ENCODE assay signal across 25 cellular contexts in genomic region chr10:30560326-30560725, GRCh38.
DNase-seq lines count a peak whose midpoint lies in the region; ATAC-seq, FAIRE-seq and TF ChIP-seq lines count a peak whose summit lies in the region.
"Had no signal": no experiment of that assay in that cellular context is flagged by ENCODE, and none has a peak within 500 bp of the region (broad histone marks: within the 10 kb centered on the region; RNA-seq: fewer than 3 reads in every experiment).

No MANE protein-coding gene starts in this region.

- no peak overlapping the region for H3K18ac ChIP-seq in IMR-90 (ENCODE audit: low read depth, low read length)
- no peak overlapping the region for H3K18ac ChIP-seq in H1 (ENCODE audit: extremely low read depth, low read length)

- no peak for TF ChIP-seq EP300 in A549 (IDR thresholded peaks at IDR 0.05)
- no peak for TF ChIP-seq EP300 in H1 (IDR thresholded peaks at IDR 0.05; ENCODE audit: borderline replicate concordance in 1 of 2, low read depth in 2 of 2, low read length in 2 of 2)

- H2AFZ ChIP-seq in IMR-90 (replicated peaks; ENCODE audit: low read length, poor library complexity) (no peak overlapping the region), H1 (ENCODE audit: low read length) (no peak overlapping the region)

- TF ChIP-seq RAD21 in A549 (conservative IDR thresholded peaks at IDR 0.05 in 1 of 2, IDR thresholded peaks at IDR 0.05 in 1 of 2) (no peak), IMR-90 (IDR thresholded peaks at IDR 0.05; ENCODE audit: low read length) (no peak), H1 (IDR thresholded peaks at IDR 0.05 in 1 of 2, conservative IDR thresholded peaks at IDR 0.05 in 1 of 2; ENCODE audit: low read depth in 2 of 2, low read length in 2 of 2) (no peak)

- no peak overlapping the region for H3K56ac ChIP-seq in IMR-90 (ENCODE audit: extremely low read depth, insufficient read depth, low read length)
- H3K56ac ChIP-seq in H1 (replicated peaks; ENCODE audit: insufficient read length, low read depth, low read length), result no peak overlapping the region

- CTCF ChIA-PET in A549 (lab: Yijun Ruan, JAX), result interaction anchor here (1.0 to 5.0 kb wide), 3 partner anchors 15 to 31 kb away, joined by 3 to 32 read pairs (median 7); no protein-coding TSS in a partner anchor
- CTCF ChIA-PET in IMR-90 (lab: Yijun Ruan, JAX), result interaction anchor here (0.6 kb wide), 1 partner anchor 233 kb away, joined by 3 read pairs; no protein-coding TSS in a partner anchor
- CTCF ChIA-PET in H1 (lab: Charles Lee; ENCODE audit: partially characterized antibody), result interaction anchor here (1.2 to 3.7 kb wide), 2 partner anchors 21 to 31 kb away, joined by 5 to 19 read pairs; no protein-coding TSS in a partner anchor

- H3K27me3 Mint-ChIP-seq in CD14-positive monocyte (ENCODE audit: low read depth in 3 of 3), result peaks cover 0 to 2% (median 0%) of the 10 kb centered on the region in 3 donors

- H3K9ac ChIP-seq in IMR-90 (ENCODE audit: low read depth, low read length), result no peak overlapping the region
- no peak overlapping the region for H3K9ac ChIP-seq in H1 (replicated peaks in 1 of 4; ENCODE audit: extremely low read depth in 1 of 4, low read depth in 3 of 4, low read length in 3 of 4)
- H3K9ac ChIP-seq: BLaER1 treated with 17β-estradiol and CSF1 and Interleukin-3, amounts not matched to agents 10 nM and 100 nM had no signal

- H3K23me2 ChIP-seq in H1 (ENCODE audit: low read depth, low read length), result no peaks in the 10 kb centered on the region

- no peak overlapping the region for H4K8ac ChIP-seq in IMR-90 (ENCODE audit: low read depth in 2 of 2, low read length in 2 of 2)
- no peak overlapping the region for H4K8ac ChIP-seq in H1 (ENCODE audit: extremely low read depth, insufficient read depth, low read length)

- no peaks in the 10 kb centered on the region for H3K36me3 Mint-ChIP-seq in CD14-positive monocyte
- H3K36me3 Mint-ChIP-seq: CD4-positive, alpha-beta memory T cell; CD4-positive, CD25-positive, alpha-beta regulatory T cell; CD8-positive, alpha-beta memory T cell had no signal

- H2BK20ac ChIP-seq in IMR-90 (ENCODE audit: low read depth, low read length) (no peak overlapping the region), H1 (ENCODE audit: low read length) (no peak overlapping the region)

- TF ChIP-seq POLR2A in A549 (IDR thresholded peaks at IDR 0.05; ENCODE audit: low read length) (no peak), IMR-90 (IDR thresholded peaks at IDR 0.05; ENCODE audit: low read depth, low read length) (no peak), H1 (IDR thresholded peaks at IDR 0.05; ENCODE audit: control extremely low read depth in 1 of 2, low read depth in 2 of 2, low read length in 2 of 2) (no peak)

- H3K4me1 Mint-ChIP-seq in CD14-positive monocyte, result peaks cover 46% of the 10 kb centered on the region
- H3K4me1 Mint-ChIP-seq: B cell; CD4-positive, alpha-beta memory T cell; CD4-positive, CD25-positive, alpha-beta regulatory T cell; CD8-positive, alpha-beta memory T cell had no signal

- H3K9me3 ChIP-seq in A549 (peaks cover 2% of the 10 kb centered on the region; the same call in 1 of the 3 replicates), IMR-90 (ENCODE audit: control insufficient read depth, insufficient read depth, low read length) (no peaks in the 10 kb centered on the region), H1 (ENCODE audit: insufficient read depth in 2 of 2, low read depth in 1 of 2, low read length in 1 of 2) (no peaks in the 10 kb centered on the region)

- H3K9me1 ChIP-seq in IMR-90 (ENCODE audit: insufficient read depth, low read length), result no peaks in the 10 kb centered on the region

- H4K91ac ChIP-seq in IMR-90 (ENCODE audit: insufficient read depth, low read depth, low read length), result no peak overlapping the region
- no peak overlapping the region for H4K91ac ChIP-seq in H1 (replicated peaks; ENCODE audit: insufficient read length, low read length)

- H2BK12ac ChIP-seq in H1 (ENCODE audit: low read depth, low read length), result no peak overlapping the region

- BruUV-seq in IMR-90 (replicated peaks; lab: Mats Ljungman, UMichigan), result no TSS peak

- H3K9me3 Mint-ChIP-seq in CD14-positive monocyte, result peaks cover 0 to 5% (median 0%) of the 10 kb centered on the region in 7 donors
- H3K9me3 Mint-ChIP-seq: CD4-positive, alpha-beta memory T cell; CD8-positive, alpha-beta memory T cell had no signal

- H4K5ac ChIP-seq in IMR-90 (ENCODE audit: low read depth, low read length) (no peak overlapping the region), H1 (ENCODE audit: insufficient read length, low read depth, low read length) (no peak overlapping the region)

- POLR2A ChIA-PET in A549 (lab: Yijun Ruan, JAX), result interaction anchor here (0.6 kb wide), 1 partner anchor 68 kb away, joined by 3 read pairs; no protein-coding TSS in a partner anchor
- POLR2A ChIA-PET in IMR-90 (lab: Charles Lee; ENCODE audit: unreplicated experiment), result no interaction called here
- POLR2A ChIA-PET in H1 (lab: Charles Lee; ENCODE audit: partially characterized antibody), result no interaction called here

- H3K4me3 ChIP-seq in A549 (no peak overlapping the region), IMR-90 (ENCODE audit: insufficient read depth, low read depth, low read length) (no peak overlapping the region), H1 (ENCODE audit: extremely low read depth in 1 of 4, insufficient read depth in 2 of 4, low read depth in 3 of 4, low read length in 4 of 4) (no peak overlapping the region)
- H3K4me3 ChIP-seq: BLaER1 treated with 17β-estradiol and CSF1 and Interleukin-3, amounts not matched to agents 10 nM and 100 nM; GM12878 had no signal

- no peak overlapping the region for H2BK15ac ChIP-seq in IMR-90 (ENCODE audit: low read depth, low read length)
- H2BK15ac ChIP-seq in H1 (ENCODE audit: low read length), result no peak overlapping the region

- intact Hi-C loops in IMR-90 (cut with micrococcal nuclease) (no loop called here), CD14-positive monocyte (cut with micrococcal nuclease) (no loop called here)

- no peak overlapping the region for H2BK120ac ChIP-seq in IMR-90 (ENCODE audit: low read depth, low read length)
- H2BK120ac ChIP-seq in H1 (replicated peaks; ENCODE audit: low read depth, low read length), result no peak overlapping the region

- dilution Hi-C loops in IMR-90 (cut with HindIII; ENCODE audit: low sequenced_read_pairs, unreplicated experiment), result no loop called here

- H3K14ac ChIP-seq in IMR-90 (replicated peaks; ENCODE audit: low read depth, low read length) (no peak overlapping the region), H1 (ENCODE audit: insufficient read length) (no peak overlapping the region)

- H3K27ac ChIP-seq in A549, result peak overlapping the region in 1 of 2 experiments; percentile 87; a peak in 4 of 6 replicates
- H3K27ac ChIP-seq in IMR-90 (ENCODE audit: insufficient read depth, low read length), result no peak overlapping the region
- H3K27ac ChIP-seq in H1 (ENCODE audit: low read depth, low read length), result no peak overlapping the region
- no peak overlapping the region for H3K27ac ChIP-seq in substantia nigra (ENCODE audit: low read depth, low read length, poor library complexity, severe bottlenecking)
- H3K27ac ChIP-seq: BLaER1 treated with 17β-estradiol and CSF1 and Interleukin-3, amounts not matched to agents 10 nM and 100 nM; C4-2B had no signal

- no peak overlapping the region for H3K4me2 ChIP-seq in A549
- H3K4me2 ChIP-seq in IMR-90 (ENCODE audit: low read depth, low read length), result no peak overlapping the region
- H3K4me2 ChIP-seq in H1 (ENCODE audit: insufficient read depth in 1 of 2, low read depth in 2 of 2, low read length in 2 of 2), result no peak overlapping the region
- H3K4me2 ChIP-seq: BLaER1 treated with 17β-estradiol and CSF1 and Interleukin-3, amounts not matched to agents 10 nM and 100 nM had no signal

- TF ChIP-seq CTCF in A549 (IDR thresholded peaks at IDR 0.05) (no peak), IMR-90 (conservative IDR thresholded peaks at IDR 0.05; ENCODE audit: low read depth, low read length) (no peak), H1 (IDR thresholded peaks at IDR 0.05; ENCODE audit: control extremely low read depth in 1 of 3, insufficient read depth in 1 of 3, low read depth in 1 of 3, low read length in 3 of 3) (no peak), CD14-positive monocyte (IDR thresholded peaks at IDR 0.05) (no peak)

- FAIRE-seq in A549 (lab: Jason Lieb, UNC) (no peak), H1 (lab: Jason Lieb, UNC) (no peak)
- FAIRE-seq: A204.1, GM12878, GM12892, GM18507 had no signal

- in situ Hi-C loops in IMR-90 (cut with MboI; ENCODE audit: low sequenced_read_pairs), result no loop called here

- 80% methylated on average over 2 of the region's 2 CpGs for whole genome bisulfite sequencing in A549 (ENCODE audit: missing lambda C conversion rate)
- no CpG with 5 or more reads among the region's 2 CpGs for WGBS in IMR-90 (ENCODE audit: extremely low coverage in 2 of 2, insufficient read length in 1 of 2), 2 experiments
- WGBS in H1 (ENCODE audit: extremely low coverage in 1 of 2, insufficient coverage in 1 of 2, insufficient read length in 1 of 2, insufficient replicate concordance in 2 of 2, low coverage in 1 of 2, low lambda C conversion rate in 2 of 2, missing lambda C conversion rate in 1 of 2), 2 experiments, result 93% methylated on average over 2 of the region's 2 CpGs; no CpG with 5 or more reads in 1 of the 2 experiments

- H3K23ac ChIP-seq in IMR-90 (ENCODE audit: low read depth, low read length) (no peak overlapping the region), H1 (ENCODE audit: insufficient read length) (no peak overlapping the region)

- no peak overlapping the region for H3K4ac ChIP-seq in IMR-90 (ENCODE audit: low read depth, low read length)
- H3K4ac ChIP-seq in H1 (replicated peaks; ENCODE audit: insufficient read length, low read depth, low read length), result no peak overlapping the region

- no peak overlapping the region for H3K4me3 Mint-ChIP-seq in CD14-positive monocyte
- H3K4me3 Mint-ChIP-seq: B cell; CD4-positive, CD25-positive, alpha-beta regulatory T cell; CD8-positive, alpha-beta memory T cell had no signal

- H4K20me1 ChIP-seq in IMR-90 (ENCODE audit: insufficient read depth, low read length) (no peaks in the 10 kb centered on the region), H1 (replicated peaks in 1 of 2; ENCODE audit: control insufficient read depth in 1 of 2, insufficient read depth in 2 of 2, low read length in 2 of 2) (no peaks in the 10 kb centered on the region)
- H4K20me1 ChIP-seq: BLaER1 treated with 17β-estradiol and CSF1 and Interleukin-3, amounts not matched to agents 10 nM and 100 nM had no signal

- H2AK9ac ChIP-seq in IMR-90 (replicated peaks; ENCODE audit: low read depth, low read length, poor library complexity), result no peak overlapping the region

- H3K4me1 ChIP-seq in A549 (peaks cover 20% of the 10 kb centered on the region), IMR-90 (ENCODE audit: control insufficient read depth, insufficient read depth, low read length) (no peaks in the 10 kb centered on the region), H1 (replicated peaks in 1 of 4; ENCODE audit: control insufficient read depth in 3 of 4, insufficient read depth in 4 of 4, low read length in 3 of 4) (peaks cover 0 to 3% (median 0%) of the 10 kb centered on the region in 4 experiments; a peak in 2 of 7 replicates)

- H3K27me3 ChIP-seq in IMR-90 (ENCODE audit: control insufficient read depth, insufficient read depth, low read length), result peaks cover 13% of the 10 kb centered on the region
- no peaks in the 10 kb centered on the region for H3K27me3 ChIP-seq in H1 (replicated peaks in 1 of 4; ENCODE audit: control insufficient read depth in 3 of 4, extremely low read depth in 1 of 4, insufficient read depth in 3 of 4, low read length in 3 of 4)
- H3K27me3 ChIP-seq: BLaER1 treated with 17β-estradiol and CSF1 and Interleukin-3, amounts not matched to agents 10 nM and 100 nM had no signal

- no peaks in the 10 kb centered on the region for H3K36me3 ChIP-seq in IMR-90 (ENCODE audit: control insufficient read depth, insufficient read depth, low read length)
- H3K36me3 ChIP-seq in H1 (ENCODE audit: control insufficient read depth in 2 of 4, insufficient read depth in 4 of 4, low read length in 3 of 4), result no peaks in the 10 kb centered on the region
- H3K36me3 ChIP-seq: BLaER1 treated with 17β-estradiol and CSF1 and Interleukin-3, amounts not matched to agents 10 nM and 100 nM had no signal

- no peaks in the 10 kb centered on the region for H3K79me2 ChIP-seq in H1 (ENCODE audit: control insufficient read depth in 1 of 2, insufficient read depth in 2 of 2, low read length in 2 of 2)

- DNase-seq in A549 (ENCODE audit: low read depth in 1 of 2, low spot score in 1 of 2) (no peak), IMR-90 (no peak), H1 (ENCODE audit: low read depth in 1 of 2, low spot score in 2 of 2) (no peak), substantia nigra (lab: John Stamatoyannopoulos, UW) (no peak), CD14-positive monocyte (ENCODE audit: low spot score) (no peak)
- DNase-seq: 8988T; AML-193; CD4-positive, alpha-beta memory T cell; CD4-positive, CD25-positive, alpha-beta regulatory T cell; CD8-positive, alpha-beta memory T cell; COR-L47; DMS 273 treated with DMSO at 0.1 percent for 48 hours; DMS153; DMS53; DMS79; DND-41; EL; GDM1 had no signal

- no peak overlapping the region for H2AK5ac ChIP-seq in IMR-90 (ENCODE audit: low read depth, low read length)
- H2AK5ac ChIP-seq in H1 (ENCODE audit: low read depth, low read length), result no peak overlapping the region

- H3K27ac Mint-ChIP-seq in CD14-positive monocyte, result peak overlapping the region in 1 of 7 donors; percentile 72
- H3K27ac Mint-ChIP-seq: B cell; CD4-positive, alpha-beta memory T cell; CD8-positive, alpha-beta memory T cell had no signal

- ATAC-seq in A549, result no peak
- ATAC-seq in IMR-90 (ENCODE audit: low read depth), result no peak
- ATAC-seq: GM12878 had no signal

- H3K79me1 ChIP-seq in IMR-90 (ENCODE audit: low read depth in 1 of 2, low read length in 2 of 2) (no peaks in the 10 kb centered on the region), H1 (ENCODE audit: low read depth, low read length) (no peaks in the 10 kb centered on the region)

- no peak overlapping the region for H2BK5ac ChIP-seq in IMR-90 (ENCODE audit: low read depth, low read length, poor library complexity, severe bottlenecking)
- H2BK5ac ChIP-seq in H1 (ENCODE audit: low read depth, low read length), result no peak overlapping the region

Comparison
In these comparisons a context has a peak if more than half of its experiments do, and no peak if none do; other contexts are left out.
1. Of the 18 proteins assayed by ChIP-seq in both H1 and A549: peak only in H1: none; only in A549: none; in both: MAFK; in neither: 17.